In the genomic region with DNA sequence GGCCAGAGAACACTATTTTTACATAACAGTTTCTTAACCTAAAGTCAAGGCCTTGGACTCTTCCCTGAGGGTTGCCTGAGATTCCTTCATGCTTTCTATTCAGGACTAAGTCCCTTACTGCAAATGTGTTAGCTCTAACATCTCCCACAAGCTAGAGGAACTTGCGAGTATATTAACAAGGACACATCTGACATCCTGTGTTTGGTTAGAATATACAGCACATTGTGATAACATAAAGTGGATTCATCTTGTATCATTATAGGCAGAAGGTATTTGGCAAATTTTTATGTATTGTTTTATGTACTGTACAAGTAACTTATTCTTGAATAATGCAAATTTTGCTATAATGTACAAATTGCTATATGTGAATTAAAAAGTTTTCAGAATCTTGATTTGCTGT, we compare ENCODE assay signal across 14 cellular contexts. TPM values are rescaled to one million over a fixed set of nuclear protein-coding genes. Genes with fewer than 3 reads are reported as not detected.
DNase-seq lines count a peak whose midpoint lies in the region; ATAC-seq and TF ChIP-seq lines count a peak whose summit lies in the region.
"Had no signal": no experiment of that assay in that cellular context is flagged by ENCODE, and none has a peak within 500 bp of the region (broad histone marks: within the 10 kb centered on the region; RNA-seq: fewer than 3 reads in every experiment).

No MANE protein-coding gene starts in this region.

- H3K27ac ChIP-seq in dorsolateral prefrontal cortex: peak overlapping the region in 51 of 59 donors; percentile 10 to 88 (median 66)
- H3K27ac ChIP-seq in spleen: peak overlapping the region; percentile 4 to 95 (median 69)
- H3K27ac ChIP-seq: foreskin keratinocyte, transverse colon had no signal

- H3K36me3 ChIP-seq in spleen: peaks cover 8 to 100% (median 83%) of the 10 kb centered on the region in 6 donors

- DNase-seq in activated T-cell treated with anti-CD3 and anti-CD28 coated beads, Interleukin-2, amount 50 U/mL, for 24 hours: no peak
- DNase-seq in activated T-cell treated with anti-CD3 and anti-CD28 coated beads, Interleukin-2, amount 50 U/mL, for 72 hours: no peak
- DNase-seq in T-cell: no peak
- no peak for DNase-seq in dorsolateral prefrontal cortex
- no peak for DNase-seq in spleen
- no peak for DNase-seq in germinal center (ENCODE audit: low spot score)
- no peak for DNase-seq in activated CD8-positive, alpha-beta memory T cell treated with anti-CD3 and anti-CD28 coated beads for 24 hours
- DNase-seq: activated CD4-positive, alpha-beta T cell treated with anti-CD3 and anti-CD28 coated beads, Interleukin-2, amount 50 U/mL, for 48 hours; effector CD4-positive, alpha-beta T cell; stimulated activated CD4-positive, alpha-beta T cell treated with anti-CD3 and anti-CD28 coated beads, Interleukin-15, amount 100 ng/mL, for 24 hours; transverse colon had no signal

- no peak for ATAC-seq in activated T-cell treated with anti-CD3 and anti-CD28 coated beads, Interleukin-2, amount 50 U/mL, for 72 hours (replicated peaks in 1 of 2)
- ATAC-seq in T-cell (replicated peaks in 1 of 4) (no peak), GM19455 (IDR thresholded peaks at IDR 0.05; ENCODE audit: unreplicated experiment) (no peak)
- ATAC-seq: foreskin keratinocyte had no signal

- CTCF ChIA-PET in T-cell (lab: Charles Lee): interaction anchor here (0.6 to 8.1 kb wide), 34 partner anchors 9 to 1631 kb away, joined by 3 to 218 read pairs (median 6); partner anchors contain the start of gene SH2B3 (in 1 of the 2)

- H3K27ac Mint-ChIP-seq in activated T-cell treated with anti-CD3 and anti-CD28 coated beads, Interleukin-2, amount 50 U/mL, for 24 hours: peak overlapping the region; percentile 79
- no peak overlapping the region for H3K27ac Mint-ChIP-seq in activated T-cell treated with anti-CD3 and anti-CD28 coated beads, Interleukin-2, amount 50 U/mL, for 72 hours
- H3K27ac Mint-ChIP-seq in T-cell: peak overlapping the region; percentile 69 to 87

- H3K27me3 ChIP-seq in dorsolateral prefrontal cortex (no peaks in the 10 kb centered on the region), spleen (replicated peaks in 1 of 7) (no peaks in the 10 kb centered on the region)
- H3K27me3 ChIP-seq: foreskin keratinocyte, transverse colon had no signal

- TF ChIP-seq POLR2A in spleen (IDR thresholded peaks at IDR 0.05): no peak

- POLR2A ChIA-PET in T-cell (lab: Charles Lee): interaction anchor here (0.6 to 1.2 kb wide), 6 partner anchors 16 to 57 kb away, joined by 3 to 10 read pairs (median 4); no protein-coding TSS in a partner anchor

- no peak for TF ChIP-seq CTCF in dorsolateral prefrontal cortex (IDR thresholded peaks at IDR 0.05 in 54 of 56, conservative IDR thresholded peaks at IDR 0.05 in 2 of 56; ENCODE audit: low read depth in 1 of 56, partially characterized antibody in 56 of 56)
- TF ChIP-seq CTCF in spleen (IDR thresholded peaks at IDR 0.05 in 8 of 11, conservative IDR thresholded peaks at IDR 0.05 in 3 of 11): no peak

- H3K4me1 Mint-ChIP-seq in activated T-cell treated with anti-CD3 and anti-CD28 coated beads, Interleukin-2, amount 50 U/mL, for 24 hours (ENCODE audit: low read depth): peaks cover 36% of the 10 kb centered on the region
- peaks cover 33% of the 10 kb centered on the region for H3K4me1 Mint-ChIP-seq in activated T-cell treated with anti-CD3 and anti-CD28 coated beads, Interleukin-2, amount 50 U/mL, for 72 hours (ENCODE audit: low read depth)
- H3K4me1 Mint-ChIP-seq in T-cell: peaks cover 25 to 63% (median 46%) of the 10 kb centered on the region in 3 donors

- peaks cover 31 to 78% (median 62%) of the 10 kb centered on the region in 6 donors for H3K4me1 ChIP-seq in spleen
- H3K4me1 ChIP-seq: foreskin keratinocyte had no signal

- intact Hi-C loops in dorsolateral prefrontal cortex (cut with DNase I) (loop anchor here (1.0 to 10.0 kb wide), 5 partner anchors 46 to 224 kb away; partner anchors contain the start of gene SH2B3 (in 1 of the 2)), spleen (cut with DNase I; ENCODE audit: low total_unique reads) (no loop called here)

- WGBS in spleen, 5 donors: 37 to 48% (median 41%) methylated on average over 1 of the region's 1 CpG

- no peaks in the 10 kb centered on the region for H3K9me3 Mint-ChIP-seq in activated T-cell treated with anti-CD3 and anti-CD28 coated beads, Interleukin-2, amount 50 U/mL, for 24 hours
- no peaks in the 10 kb centered on the region for H3K9me3 Mint-ChIP-seq in activated T-cell treated with anti-CD3 and anti-CD28 coated beads, Interleukin-2, amount 50 U/mL, for 72 hours
- no peaks in the 10 kb centered on the region for H3K9me3 Mint-ChIP-seq in T-cell
- H3K9me3 Mint-ChIP-seq: activated T-helper 2 cell treated with anti-CD3 and anti-CD28 coated beads, Interferon-gamma antibody, Interleukin-2, Interleukin-4, amounts not matched to agents 10 μg/mL and 5 μg/mL and 100 μg/mL, durations not matched to agents 14 hours and 24 hours and 36 hours had no signal

- no peaks in the 10 kb centered on the region for H3K9me3 ChIP-seq in spleen
- H3K9me3 ChIP-seq: transverse colon had no signal

- no peak overlapping the region for H3K4me3 Mint-ChIP-seq in activated T-cell treated with anti-CD3 and anti-CD28 coated beads, Interleukin-2, amount 50 U/mL, for 24 hours
- no peak overlapping the region for H3K4me3 Mint-ChIP-seq in activated T-cell treated with anti-CD3 and anti-CD28 coated beads, Interleukin-2, amount 50 U/mL, for 72 hours
- H3K4me3 Mint-ChIP-seq in T-cell: no peak overlapping the region

- H3K36me3 Mint-ChIP-seq in activated T-cell treated with anti-CD3 and anti-CD28 coated beads, Interleukin-2, amount 50 U/mL, for 24 hours (ENCODE audit: low read depth): peaks cover 91% of the 10 kb centered on the region
- H3K36me3 Mint-ChIP-seq in activated T-cell treated with anti-CD3 and anti-CD28 coated beads, Interleukin-2, amount 50 U/mL, for 72 hours (ENCODE audit: insufficient read depth in 2 of 2): peaks cover 13 to 42% of the 10 kb centered on the region in 2 donors
- peaks cover 50% of the 10 kb centered on the region for H3K36me3 Mint-ChIP-seq in T-cell

- H3K4me3 ChIP-seq in dorsolateral prefrontal cortex: no peak overlapping the region
- no peak overlapping the region for H3K4me3 ChIP-seq in spleen
- H3K4me3 ChIP-seq: transverse colon had no signal

- no peaks in the 10 kb centered on the region for H3K27me3 Mint-ChIP-seq in activated T-cell treated with anti-CD3 and anti-CD28 coated beads, Interleukin-2, amount 50 U/mL, for 24 hours
- no peaks in the 10 kb centered on the region for H3K27me3 Mint-ChIP-seq in activated T-cell treated with anti-CD3 and anti-CD28 coated beads, Interleukin-2, amount 50 U/mL, for 72 hours (ENCODE audit: low read depth)
- H3K27me3 Mint-ChIP-seq in T-cell: no peaks in the 10 kb centered on the region

RNA-seq across cellular contexts. Expression of gene SH2B3, which starts 45.5 kb away (rescaled TPM):
- total RNA-seq in activated T-cell treated with anti-CD3 and anti-CD28 coated beads, Interleukin-2, amount 50 U/mL, for 72 hours: 10 to 100 TPM; 33.3 to 37.4 TPM
- total RNA-seq in T-cell (10 to 100 TPM; 24.6 to 38.8 (median 28.8) TPM), dorsolateral prefrontal cortex (10 to 100 TPM in 116 of 120 experiments, 1 to 10 TPM in 4; 8.5 to 28.7 (median 14.8) TPM), spleen (100 to 1,000 TPM in 1 of 7 donors, 10 to 100 TPM in 6; 72.6 to 105 (median 88.3) TPM)
- polyA plus RNA-seq in spleen: 10 to 100 TPM; 11.5 to 25.5 (median 12.0) TPM
